Comparison of ENCODE assay signal across 16 cellular contexts in the genomic region with DNA sequence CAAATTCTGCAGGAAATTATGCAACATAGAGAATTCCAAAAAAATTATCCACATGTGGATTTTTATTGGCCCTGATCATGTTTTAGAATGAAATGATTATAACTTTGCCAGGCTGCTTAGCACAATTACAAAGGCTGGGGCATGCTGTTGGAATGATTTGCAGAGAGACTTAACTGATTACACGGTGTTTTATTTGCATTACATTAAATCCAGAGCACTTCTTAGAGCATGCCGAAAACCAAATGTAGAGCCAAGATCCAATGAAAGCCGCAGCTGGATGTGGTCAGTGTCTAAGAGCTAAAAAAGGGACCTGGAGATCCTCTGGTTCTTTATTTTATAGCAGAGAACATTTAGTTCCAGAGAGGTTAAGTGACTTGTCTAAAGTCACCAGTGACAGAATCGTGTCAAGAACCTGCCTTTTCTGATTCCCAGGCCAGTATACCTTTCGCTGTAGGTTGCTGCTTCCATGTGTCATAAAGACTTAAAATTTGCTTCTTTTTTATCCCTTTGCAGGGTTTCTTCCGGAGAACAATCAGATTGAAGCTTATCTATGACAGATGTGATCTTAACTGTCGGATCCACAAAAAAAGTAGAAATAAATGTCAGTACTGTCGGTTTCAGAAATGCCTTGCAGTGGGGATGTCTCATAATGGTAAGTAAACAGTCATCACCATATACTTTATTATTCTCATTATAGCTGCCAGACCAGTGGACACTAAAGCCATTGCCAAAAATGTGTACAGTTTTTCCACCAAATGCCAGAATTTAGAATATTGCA.
"Had no signal": no experiment of that assay in that cellular context is flagged by ENCODE, and none has a peak within 500 bp of the region (broad histone marks: within the 10 kb centered on the region; RNA-seq: fewer than 3 reads in every experiment).

No MANE protein-coding gene starts in this region.

- H3K9me3 ChIP-seq: esophagus muscularis mucosa had no signal

- H3K27me3 ChIP-seq: brain microvascular endothelial cell, esophagus muscularis mucosa had no signal

- H3K4me3 ChIP-seq: dorsolateral prefrontal cortex, esophagus muscularis mucosa, smooth muscle cell had no signal

- H3K27ac ChIP-seq: brain microvascular endothelial cell, dorsolateral prefrontal cortex, esophagus muscularis mucosa had no signal

- DNase-seq: activated CD4-positive, alpha-beta T cell treated with anti-CD3 and anti-CD28 coated beads, Interleukin-2, amount 50 U/mL, for 4 hours; activated CD8-positive, alpha-beta memory T cell treated with anti-CD3 and anti-CD28 coated beads, Interleukin-2, amount 10 ng/mL, durations not matched to agents 7 days and 5 days; activated effector memory CD4-positive, alpha-beta T cell treated with Interleukin-2 at 50 U/mL for 16 hours; activated T-cell treated with anti-CD3 and anti-CD28 coated beads, Interleukin-2, amount 50 U/mL, for 24 hours; amniotic stem cell; brain microvascular endothelial cell; dorsolateral prefrontal cortex; hippocampal formation; naive B cell; posterior cingulate gyrus; substantia nigra; T-helper 2 cell; trophoblast cell had no signal

- H3K36me3 ChIP-seq: brain microvascular endothelial cell had no signal

- ATAC-seq: activated CD8-positive, alpha-beta memory T cell treated with anti-CD3 and anti-CD28 coated beads, Interleukin-2, amount 10 ng/mL, durations not matched to agents 7 days and 5 days; stimulated activated memory B cell treated with anti-CD40 and anti-IgM and Interleukin-4, amounts not matched to agents 10 μg/mL and 1 μg/mL and 100 μg/mL, for 72 hours had no signal
